Comparison of ENCODE assay signal across 22 cellular contexts in genomic region chr20:37800618-37801017, GRCh38.
DNase-seq lines count a peak whose midpoint lies in the region; ATAC-seq and FAIRE-seq lines count a peak whose summit lies in the region.
"Had no signal": no experiment of that assay in that cellular context is flagged by ENCODE, and none has a peak within 500 bp of the region (broad histone marks: within the 10 kb centered on the region; RNA-seq: fewer than 3 reads in every experiment).

No MANE protein-coding gene starts in this region.

- peak overlapping the region; percentile 32 for H3K4me2 ChIP-seq in Karpas-422 (ENCODE audit: low read depth, low read length, poor library complexity, severe bottlenecking)
- H3K4me2 ChIP-seq: A549 had no signal

- intact Hi-C loops in left ventricle myocardium superior (cut with micrococcal nuclease): no loop called here
- intact Hi-C loops in left cardiac atrium (cut with DNase I): no loop called here

- peak overlapping the region; percentile 32 for H3K9ac ChIP-seq in Karpas-422 (ENCODE audit: low read length)

- H4K20me1 ChIP-seq in Karpas-422 (ENCODE audit: insufficient read depth, low read depth, low read length): no peaks in the 10 kb centered on the region

- ATAC-seq in left ventricle myocardium superior: peak; percentile 42
- no peak for ATAC-seq in left cardiac atrium
- ATAC-seq: A549 had no signal

- no peaks in the 10 kb centered on the region for H3K9me2 ChIP-seq in Karpas-422 (replicated peaks; ENCODE audit: insufficient read depth, low read length)

- H3K4me1 ChIP-seq in Karpas-422 (ENCODE audit: low read length): peaks cover 75% of the 10 kb centered on the region
- H3K4me1 ChIP-seq: A549 had no signal

- H3K36me3 ChIP-seq in Karpas-422 (ENCODE audit: insufficient read depth, low read length): peaks cover 18% of the 10 kb centered on the region

- peaks cover 34% of the 10 kb centered on the region for H3K79me2 ChIP-seq in Karpas-422 (ENCODE audit: low read length)

- H3K27me3 ChIP-seq in Karpas-422 (ENCODE audit: low read length): no peaks in the 10 kb centered on the region
- H3K27me3 ChIP-seq: BE2C had no signal

- DNase-seq in left ventricle myocardium superior (no peak), left cardiac atrium (no peak), GM19239 (ENCODE audit: insufficient read length, low spot score) (no peak), Karpas-422 (no peak), NCI-H2029 (lab: John Stamatoyannopoulos, UW) (no peak)
- DNase-seq in activated CD4-positive, alpha-beta T cell treated with anti-CD3 and anti-CD28 coated beads for 1 hour: no peak
- DNase-seq: 8988T; ACHN; AML-193; BE2C; C1 segment of cervical spinal cord; Calu3; CD4-positive, alpha-beta memory T cell; COR-L47; DMS53; DMS79 treated with DMSO at 0.1 percent for 48 hours; GOT3 had no signal

- H3K9me3 ChIP-seq in Karpas-422 (ENCODE audit: low read length): no peaks in the 10 kb centered on the region
- H3K9me3 ChIP-seq: A549, BE2C, HAP-1 had no signal

- FAIRE-seq in GM19239 (lab: Jason Lieb, UNC): peak; percentile 4
- FAIRE-seq: A549, GM12891, GM18507, H54 had no signal

- peak overlapping the region; percentile 99 for H3K27ac ChIP-seq in Karpas-422 (ENCODE audit: low read length)
- H3K27ac ChIP-seq: A549 had no signal

- no peak overlapping the region for H3K4me3 ChIP-seq in Karpas-422 (ENCODE audit: low read length)
- H3K4me3 ChIP-seq: A549, HAP-1 had no signal

- no peak overlapping the region for H2AFZ ChIP-seq in Karpas-422 (ENCODE audit: low read length)
